ENCODE assay signal across 8 cellular contexts in the genomic region with DNA sequence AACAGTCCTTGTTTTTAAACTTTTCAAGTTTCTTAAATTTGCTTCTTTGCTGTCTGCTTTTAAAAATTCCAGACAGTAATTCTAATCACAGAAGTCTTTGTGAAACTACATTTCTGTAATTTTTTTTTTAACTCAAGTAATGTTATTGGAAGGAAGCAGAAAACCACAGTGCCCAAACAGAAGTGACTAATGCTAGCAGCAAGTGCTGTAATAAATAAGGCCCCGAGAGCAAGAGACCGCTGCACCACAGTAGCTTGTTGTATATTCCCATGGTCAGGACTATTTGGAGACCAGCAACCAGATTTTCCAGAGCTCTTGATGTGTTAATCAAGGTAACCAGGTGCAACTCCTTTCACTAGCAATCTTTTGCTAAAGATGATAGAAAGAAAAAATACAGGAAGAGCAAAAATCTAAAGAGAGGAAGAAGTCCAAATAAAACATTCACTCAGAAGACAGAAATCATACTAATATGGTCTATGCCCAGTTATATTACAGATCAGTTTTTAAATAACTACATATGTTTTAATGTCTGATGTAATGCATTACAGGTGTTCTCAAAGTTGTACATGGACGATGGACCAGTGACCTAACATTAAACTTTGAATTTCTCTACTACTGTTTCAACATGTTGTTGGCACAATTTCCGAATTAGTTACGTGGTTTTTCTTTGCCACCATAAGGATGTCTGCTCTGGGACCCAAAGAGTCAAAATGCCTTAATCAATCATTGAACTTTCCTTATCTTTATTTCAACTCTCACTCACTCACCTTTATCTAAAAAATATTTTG. TPM values are rescaled to one million over a fixed set of nuclear protein-coding genes. Genes with fewer than 3 reads are reported as not detected.
DNase-seq lines count a peak whose midpoint lies in the region; ATAC-seq and TF ChIP-seq lines count a peak whose summit lies in the region.

No MANE protein-coding gene starts in this region.

- H3K9me3 ChIP-seq in RWPE2 (ENCODE audit: severe bottlenecking) = no peaks in the 10 kb centered on the region
- H3K9me3 ChIP-seq in H9 (ENCODE audit: control insufficient read depth, low read depth, low read length) = no peaks in the 10 kb centered on the region

- H2AK5ac ChIP-seq in H9 (ENCODE audit: insufficient read length, low read length) = no peak overlapping the region

- no peaks in the 10 kb centered on the region for H3K36me3 ChIP-seq in RWPE2 (ENCODE audit: low read depth)
- no peaks in the 10 kb centered on the region for H3K36me3 ChIP-seq in H7 (replicated peaks; ENCODE audit: control insufficient read depth, insufficient read depth, low read length)

- no peak overlapping the region for H4K5ac ChIP-seq in H9 (ENCODE audit: insufficient read length, low read depth, low read length)

- H4K8ac ChIP-seq in H9 (replicated peaks; ENCODE audit: insufficient read length, low read depth, low read length) = no peak overlapping the region

- H3K4me1 Mint-ChIP-seq in H9 = peaks cover 43 to 44% of the 10 kb centered on the region in 2 experiments

- H3T11ph ChIP-seq in H9 (ENCODE audit: low read length) = no peak overlapping the region

- no peak overlapping the region for H3K18ac ChIP-seq in H9 (ENCODE audit: insufficient read length, low read depth, low read length)

- H3K9me3 Mint-ChIP-seq in H9 = no peaks in the 10 kb centered on the region

- no peak overlapping the region for H2AFZ ChIP-seq in H9 (ENCODE audit: low read length)

- no peak overlapping the region for H2BK15ac ChIP-seq in H9 (ENCODE audit: low read depth, low read length)

- H3K23me2 ChIP-seq in H9 (ENCODE audit: insufficient read length, low read depth, low read length, poor library complexity, severe bottlenecking) = no peaks in the 10 kb centered on the region

- peaks cover 3% of the 10 kb centered on the region for H3K79me1 ChIP-seq in H9 (ENCODE audit: insufficient read depth, low read depth, low read length, poor library complexity, severe bottlenecking)

- no CpG with 5 or more reads among the region's 5 CpGs for WGBS in H9 (ENCODE audit: extremely low coverage, insufficient read length, low lambda C conversion rate)

- H4K91ac ChIP-seq in H9 (ENCODE audit: insufficient read length, low read depth, low read length) = no peak overlapping the region

- H3K9ac ChIP-seq in H9 (ENCODE audit: extremely low read depth, insufficient read length, low read length) = no peak overlapping the region

- H2BK12ac ChIP-seq in H9 (ENCODE audit: insufficient read length, low read depth, low read length) = no peak overlapping the region

- no peak overlapping the region for H3K4me2 ChIP-seq in H9 (ENCODE audit: insufficient read depth, insufficient read length, low read length)

- H3K4me1 ChIP-seq in RWPE2 (ENCODE audit: insufficient read depth, poor library complexity, severe bottlenecking) (peaks cover 38% of the 10 kb centered on the region), H9 (ENCODE audit: insufficient read depth, low read length) (peaks cover 8% of the 10 kb centered on the region; the same call in 1 of the 2 replicates)

- H3K79me2 ChIP-seq in H9 (ENCODE audit: insufficient read depth, low read length) = peaks cover 4% of the 10 kb centered on the region; the same call in 1 of the 2 replicates

- no peak overlapping the region for H2BK5ac ChIP-seq in H9 (ENCODE audit: insufficient read length, low read length)

- H3K4ac ChIP-seq in H9 (ENCODE audit: low read depth, low read length) = no peak overlapping the region

- DNase-seq in GM12864 (ENCODE audit: low read depth) = peak; percentile 16
- DNase-seq in HFF-Myc (ENCODE audit: extremely low read depth, low read depth) = peak; percentile 61
- no peak for DNase-seq in RWPE2 (ENCODE audit: low spot score)
- DNase-seq in hepatic stellate cell (ENCODE audit: low spot score) = peak; percentile 59
- no peak for DNase-seq in H9
- no peak for DNase-seq in NCI-H1930 (lab: John Stamatoyannopoulos, UW)
- DNase-seq in H7 = no peak
- DNase-seq in activated CD4-positive, alpha-beta T cell treated with anti-CD3 and anti-CD28 coated beads for 48 hours = no peak

- no peak for TF ChIP-seq CTCF in GM12864 (IDR thresholded peaks at IDR 0.05; ENCODE audit: low read depth, low read length, missing control alignments)
- TF ChIP-seq CTCF in HFF-Myc (IDR thresholded peaks at IDR 0.05; ENCODE audit: low read depth, low read length, missing control alignments) = no peak
- no peak for TF ChIP-seq CTCF in RWPE2 (IDR thresholded peaks at IDR 0.05; ENCODE audit: poor library complexity, severe bottlenecking)
- no peak for TF ChIP-seq CTCF in H9 (conservative IDR thresholded peaks at IDR 0.05)

- no peaks in the 10 kb centered on the region; a peak in 2 of 7 replicates for H3K36me3 Mint-ChIP-seq in H9 (ENCODE audit: insufficient read depth in 1 of 3, low read depth in 3 of 3)

- no peaks in the 10 kb centered on the region for H4K20me1 ChIP-seq in H9 (ENCODE audit: control insufficient read depth, insufficient read depth, insufficient read length)

- H3K27ac Mint-ChIP-seq in H9 = peak overlapping the region in 1 of 3 experiments; percentile 77; a peak in 3 of 7 replicates

- no peak overlapping the region for H3K23ac ChIP-seq in H9 (ENCODE audit: insufficient read length, low read depth, low read length)

- H2BK120ac ChIP-seq in H9 (ENCODE audit: low read depth, low read length, poor library complexity, severe bottlenecking) = no peak overlapping the region

- H3K27ac ChIP-seq in RWPE2 (ENCODE audit: poor library complexity, severe bottlenecking) (peak overlapping the region; percentile 8), H9 (ENCODE audit: insufficient read length, low read depth, low read length) (no peak overlapping the region)

- ATAC-seq in RWPE2 (ENCODE audit: low read depth) = peak; percentile 45; the same call in 2 of the 3 replicates

- no peaks in the 10 kb centered on the region for H3K27me3 Mint-ChIP-seq in H9 (ENCODE audit: low read depth)

- no peak overlapping the region for H2BK20ac ChIP-seq in H9 (ENCODE audit: low read depth, low read length, poor library complexity, severe bottlenecking)

- no peak overlapping the region for H3K4me3 Mint-ChIP-seq in H9

- H3K4me3 ChIP-seq in GM12864 (ENCODE audit: low read depth, low read length) (no peak overlapping the region), HFF-Myc (replicated peaks; ENCODE audit: low read depth, low read length) (no peak overlapping the region), RWPE2 (ENCODE audit: severe bottlenecking) (no peak overlapping the region), H7 (ENCODE audit: insufficient read depth, low read depth, low read length) (no peak overlapping the region)

- H3K56ac ChIP-seq in H9 (ENCODE audit: insufficient read length, low read depth, low read length) = no peak overlapping the region

- no peaks in the 10 kb centered on the region for H3K27me3 ChIP-seq in RWPE2 (ENCODE audit: insufficient read depth, poor library complexity, severe bottlenecking)
- H3K27me3 ChIP-seq in H9 (ENCODE audit: insufficient read depth, low read length) = no peaks in the 10 kb centered on the region
- no peaks in the 10 kb centered on the region for H3K27me3 ChIP-seq in H7 (ENCODE audit: control insufficient read depth, insufficient read depth, low read length)

- H3K14ac ChIP-seq in H9 (ENCODE audit: insufficient read depth, low read length) = no peak overlapping the region

RNA-seq across cellular contexts. Expression of a gene that starts 36.4 kb away (rescaled TPM):
- 24.4 and 24.8 TPM in 2 replicates for total RNA-seq in H9 (2021)
- 14.1 and 22.0 TPM in 2 replicates for total RNA-seq in H7 (2014; rRNA removed; shearing (Covaris generic))

Comparison
In these comparisons a context has a peak if more than half of its experiments do, and no peak if none do; other contexts are left out.
1. DNase-seq: peak in GM12864 (single experiment), HFF-Myc (single experiment) and hepatic stellate cell (single experiment); none in RWPE2 (single experiment), H9 (single experiment), NCI-H1930 (0 of 2), H7 (single experiment) and activated CD4-positive, alpha-beta T cell treated with anti-CD3 and anti-CD28 coated beads for 48 hours (single experiment).